In genomic region chr12:49777341-49777740, GRCh38 we compare ENCODE assay signal across 16 cellular contexts.
"Had no signal": no experiment of that assay in that cellular context is flagged by ENCODE, and none has a peak within 500 bp of the region (broad histone marks: within the 10 kb centered on the region; RNA-seq: fewer than 3 reads in every experiment).

No MANE protein-coding gene starts in this region.

- H3K9me3 Mint-ChIP-seq: activated naive CD4-positive, alpha-beta T cell treated with anti-CD3 and anti-CD28 coated beads for 36 hours; T-helper 2 cell treated with Interferon-gamma antibody and Interleukin-4, amounts not matched to agents 5 μg/mL and 100 μg/mL, for 36 hours had no signal

- H3K4me3 Mint-ChIP-seq: activated CD4-positive, alpha-beta T cell treated with anti-CD3 and anti-CD28 coated beads for 36 hours; activated CD8-positive, alpha-beta T cell treated with anti-CD3 and anti-CD28 coated beads, Interleukin-2, amount 10 ng/mL, durations not matched to agents 7 days and 5 days; activated naive CD4-positive, alpha-beta T cell treated with anti-CD3 and anti-CD28 coated beads for 36 hours; activated naive CD8-positive, alpha-beta T cell; T-helper 2 cell treated with Interferon-gamma antibody and Interleukin-4, amounts not matched to agents 5 μg/mL and 100 μg/mL, for 36 hours had no signal

- H3K36me3 ChIP-seq: brain microvascular endothelial cell, Peyer's patch, SJSA1, WERI-Rb-1 had no signal

- H3K27me3 ChIP-seq: brain microvascular endothelial cell, Peyer's patch, SJSA1 had no signal

- H3K9me3 ChIP-seq: Peyer's patch, SJSA1 had no signal

- DNase-seq: activated CD4-positive, alpha-beta T cell treated with anti-CD3 and anti-CD28 coated beads for 36 hours; activated CD4-positive, alpha-beta T cell treated with anti-CD3 and anti-CD28 coated beads, Interleukin-2, amount 50 U/mL, for 4 hours; activated CD8-positive, alpha-beta memory T cell treated with anti-CD3 and anti-CD28 coated beads, Interleukin-2, amount 50 U/mL, for 48 hours; activated CD8-positive, alpha-beta T cell treated with anti-CD3 and anti-CD28 coated beads, Interleukin-2, amount 10 ng/mL, durations not matched to agents 7 days and 5 days; activated naive CD4-positive, alpha-beta T cell treated with anti-CD3 and anti-CD28 coated beads for 36 hours; activated T-cell treated with anti-CD3 and anti-CD28 coated beads, Interleukin-2, amount 50 U/mL, for 1 hour; brain microvascular endothelial cell; NCI-H1436 treated with DMSO at 0.1 percent for 48 hours; NCI-H187 treated with DMSO at 0.1 percent for 48 hours; NCI-H2081 treated with DMSO at 0.1 percent for 48 hours; NCI-H510A; Peyer's patch had no signal

- H3K4me3 ChIP-seq: Peyer's patch, SJSA1 had no signal

- H3K27ac Mint-ChIP-seq: activated naive CD4-positive, alpha-beta T cell treated with anti-CD3 and anti-CD28 coated beads for 36 hours; T-helper 2 cell treated with Interferon-gamma antibody and Interleukin-4, amounts not matched to agents 5 μg/mL and 100 μg/mL, for 36 hours had no signal
